Comparison of ENCODE assay signal across 22 cellular contexts in the genomic region with DNA sequence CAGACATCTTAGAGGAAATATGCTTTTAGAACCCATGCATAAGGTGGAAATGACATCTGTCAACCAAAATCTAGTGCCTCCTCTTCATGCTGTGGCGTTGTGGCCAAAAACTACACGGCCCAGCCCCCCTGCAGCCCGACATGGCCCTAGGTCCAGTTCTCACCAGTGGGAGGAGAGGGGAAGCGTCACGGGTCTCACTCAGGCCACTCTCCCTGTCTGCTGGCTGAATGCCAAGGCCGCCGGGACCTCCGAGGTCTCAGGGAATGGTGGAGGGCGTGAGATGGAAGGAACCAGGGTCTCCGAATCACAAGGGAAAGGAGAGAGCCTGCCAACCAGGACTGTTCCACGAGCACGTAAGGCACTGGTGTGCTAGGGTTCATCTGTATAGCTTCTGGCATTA.
DNase-seq lines count a peak whose midpoint lies in the region; ATAC-seq, FAIRE-seq and TF ChIP-seq lines count a peak whose summit lies in the region.
"Had no signal": no experiment of that assay in that cellular context is flagged by ENCODE, and none has a peak within 500 bp of the region (broad histone marks: within the 10 kb centered on the region; RNA-seq: fewer than 3 reads in every experiment).

No MANE protein-coding gene starts in this region.

- WGBS in pancreas, 2 donors = 34 to 36% methylated on average over 12 of the region's 12 CpGs

- peaks cover 23% of the 10 kb centered on the region for H3K4me1 ChIP-seq in Karpas-422 (ENCODE audit: low read length)
- H3K4me1 ChIP-seq in adipocyte (ENCODE audit: control insufficient read depth, insufficient read depth, low read length) = peaks cover 15% of the 10 kb centered on the region
- H3K4me1 ChIP-seq in left ventricle myocardium inferior = peaks cover 12% of the 10 kb centered on the region
- H3K4me1 ChIP-seq in pancreas = peaks cover 0 to 7% (median 0%) of the 10 kb centered on the region in 3 donors
- H3K4me1 ChIP-seq: Peyer's patch, SJCRH30 had no signal

- TF ChIP-seq CTCF in left ventricle myocardium inferior (IDR thresholded peaks at IDR 0.05; ENCODE audit: borderline replicate concordance) (no peak), pancreas (IDR thresholded peaks at IDR 0.05) (no peak), nephron progenitor cell (IDR thresholded peaks at IDR 0.05) (no peak)

- H3K36me3 Mint-ChIP-seq in activated naive CD8-positive, alpha-beta T cell treated with anti-CD3 and anti-CD28 coated beads, Interleukin-2, amount 50 U/mL, for 24 hours (ENCODE audit: low read depth) = no peaks in the 10 kb centered on the region
- no peaks in the 10 kb centered on the region for H3K36me3 Mint-ChIP-seq in nephron progenitor cell (ENCODE audit: low read depth)
- H3K36me3 Mint-ChIP-seq: brain had no signal

- FAIRE-seq in pancreas (lab: Jason Lieb, UNC) = no peak
- FAIRE-seq: D721Med had no signal

- no peaks in the 10 kb centered on the region for H3K9me3 Mint-ChIP-seq in activated naive CD8-positive, alpha-beta T cell treated with anti-CD3 and anti-CD28 coated beads, Interleukin-2, amount 50 U/mL, for 24 hours
- no peaks in the 10 kb centered on the region for H3K9me3 Mint-ChIP-seq in nephron progenitor cell

- no peak overlapping the region for H3K27ac Mint-ChIP-seq in activated naive CD8-positive, alpha-beta T cell treated with anti-CD3 and anti-CD28 coated beads, Interleukin-2, amount 50 U/mL, for 24 hours
- no peak overlapping the region for H3K27ac Mint-ChIP-seq in nephron progenitor cell

- H3K9me3 ChIP-seq in Karpas-422 (ENCODE audit: low read length) (no peaks in the 10 kb centered on the region), adipocyte (ENCODE audit: control insufficient read depth, low read length) (no peaks in the 10 kb centered on the region), left ventricle myocardium inferior (replicated peaks) (no peaks in the 10 kb centered on the region), pancreas (no peaks in the 10 kb centered on the region)
- H3K9me3 ChIP-seq: MG63, Peyer's patch, SJCRH30 had no signal

- peaks cover 26% of the 10 kb centered on the region for H3K27me3 Mint-ChIP-seq in activated naive CD8-positive, alpha-beta T cell treated with anti-CD3 and anti-CD28 coated beads, Interleukin-2, amount 50 U/mL, for 24 hours
- peaks cover 14% of the 10 kb centered on the region for H3K27me3 Mint-ChIP-seq in nephron progenitor cell (ENCODE audit: low read depth, poor library complexity)

- H4K20me1 ChIP-seq in Karpas-422 (ENCODE audit: insufficient read depth, low read depth, low read length) = no peaks in the 10 kb centered on the region; the same call in 1 of the 2 replicates

- no peaks in the 10 kb centered on the region for H3K36me3 ChIP-seq in Karpas-422 (ENCODE audit: insufficient read depth, low read length)
- H3K36me3 ChIP-seq in adipocyte (ENCODE audit: control insufficient read depth, insufficient read depth, low read length, severe bottlenecking) = no peaks in the 10 kb centered on the region
- H3K36me3 ChIP-seq in left ventricle myocardium inferior = no peaks in the 10 kb centered on the region
- H3K36me3 ChIP-seq in pancreas = no peaks in the 10 kb centered on the region
- H3K36me3 ChIP-seq: MG63, Peyer's patch, SJCRH30 had no signal

- H3K27ac ChIP-seq in Karpas-422 (ENCODE audit: low read length) = no peak overlapping the region
- peak overlapping the region; percentile 40 for H3K27ac ChIP-seq in left ventricle myocardium inferior (replicated peaks)
- H3K27ac ChIP-seq in pancreas = no peak overlapping the region
- H3K27ac ChIP-seq: Peyer's patch, SJCRH30 had no signal

- intact Hi-C loops in left ventricle myocardium inferior (cut with micrococcal nuclease) (no loop called here), pancreas (cut with DNase I) (no loop called here)

- no peaks in the 10 kb centered on the region for H3K4me1 Mint-ChIP-seq in activated naive CD8-positive, alpha-beta T cell treated with anti-CD3 and anti-CD28 coated beads, Interleukin-2, amount 50 U/mL, for 24 hours
- peaks cover 29% of the 10 kb centered on the region for H3K4me1 Mint-ChIP-seq in nephron progenitor cell

- H3K27me3 ChIP-seq in Karpas-422 (ENCODE audit: low read length) (no peaks in the 10 kb centered on the region), adipocyte (replicated peaks; ENCODE audit: control insufficient read depth, insufficient read depth, low read length) (no peaks in the 10 kb centered on the region), left ventricle myocardium inferior (ENCODE audit: low read depth) (no peaks in the 10 kb centered on the region), pancreas (no peaks in the 10 kb centered on the region)
- H3K27me3 ChIP-seq: MG63, Peyer's patch had no signal

- H3K4me2 ChIP-seq in Karpas-422 (ENCODE audit: low read depth, low read length, poor library complexity, severe bottlenecking) = peak overlapping the region; percentile 18

- no peak overlapping the region for H3K4me3 ChIP-seq in Karpas-422 (ENCODE audit: low read length)
- peak overlapping the region; percentile 15 for H3K4me3 ChIP-seq in adipocyte (ENCODE audit: low read length)
- H3K4me3 ChIP-seq in left ventricle myocardium inferior = no peak overlapping the region
- H3K4me3 ChIP-seq in pancreas = no peak overlapping the region
- H3K4me3 ChIP-seq: MG63, Peyer's patch, SJCRH30 had no signal

- no peak overlapping the region for H2AFZ ChIP-seq in Karpas-422 (ENCODE audit: low read length)

- DNase-seq in Karpas-422 (no peak), adipocyte (ENCODE audit: low read depth) (no peak), left ventricle myocardium inferior (peak; percentile 34), pancreas (peak in 4 of 6 donors; percentile 13 to 63 (median 43)), nephron progenitor cell (no peak)
- DNase-seq in activated naive CD8-positive, alpha-beta T cell treated with anti-CD3 and anti-CD28 coated beads, Interleukin-2, amount 50 U/mL, for 24 hours = no peak
- DNase-seq: activated effector memory CD4-positive, alpha-beta T cell treated with anti-CD3 and anti-CD28 coated beads, Interleukin-2, amount 50 U/mL, for 16 hours; kidney glomerular epithelial cell; mesendoderm; MG63; NCI-H1436; occipital lobe; Peyer's patch; retina; stimulated activated CD4-positive, alpha-beta T cell treated with anti-CD3 and anti-CD28 coated beads, Interleukin-4, amount 100 ng/mL, for 4 hours; stimulated activated naive CD4-positive, alpha-beta T cell; T-helper 1 cell had no signal

- no peak overlapping the region for H3K4me3 Mint-ChIP-seq in activated naive CD8-positive, alpha-beta T cell treated with anti-CD3 and anti-CD28 coated beads, Interleukin-2, amount 50 U/mL, for 24 hours
- H3K4me3 Mint-ChIP-seq in nephron progenitor cell = no peak overlapping the region
- H3K4me3 Mint-ChIP-seq: brain had no signal

- H3K9me2 ChIP-seq in Karpas-422 (replicated peaks; ENCODE audit: insufficient read depth, low read length) = no peaks in the 10 kb centered on the region

- no peaks in the 10 kb centered on the region for H3K79me2 ChIP-seq in Karpas-422 (ENCODE audit: low read length)

- ATAC-seq in pancreas = no peak
- ATAC-seq in HG02798 (IDR thresholded peaks at IDR 0.05; ENCODE audit: poor library complexity, unreplicated experiment) = no peak
- ATAC-seq in activated naive CD8-positive, alpha-beta T cell treated with anti-CD3 and anti-CD28 coated beads, Interleukin-2, amount 50 U/mL, for 24 hours = no peak
- ATAC-seq: activated CD4-positive, CD25-positive, alpha-beta regulatory T cell treated with anti-CD3 and anti-CD28 coated beads, Interleukin-2, amount 50 U/mL, for 24 hours had no signal

- H3K9ac ChIP-seq in Karpas-422 (ENCODE audit: low read length) (no peak overlapping the region), adipocyte (ENCODE audit: low read length) (peak overlapping the region; percentile 66)

Comparison
In these comparisons a context has a peak if more than half of its experiments do, and no peak if none do; other contexts are left out.
1. DNase-seq: peak in left ventricle myocardium inferior (single experiment) and pancreas (4 of 6); none in Karpas-422 (single experiment), adipocyte (single experiment), activated naive CD8-positive, alpha-beta T cell treated with anti-CD3 and anti-CD28 coated beads, Interleukin-2, amount 50 U/mL, for 24 hours (single experiment) and nephron progenitor cell (single experiment).